Comparison of ENCODE assay signal across 22 cellular contexts in genomic region chr6:14987490-14987889, GRCh38.
"Had no signal": no experiment of that assay in that cellular context is flagged by ENCODE, and none has a peak within 500 bp of the region (broad histone marks: within the 10 kb centered on the region; RNA-seq: fewer than 3 reads in every experiment).

No MANE protein-coding gene starts in this region.

- H3K4me1 Mint-ChIP-seq: natural killer cell had no signal

- H3K27me3 Mint-ChIP-seq: stimulated activated naive B cell treated with anti-CD40 and anti-IgM and Interleukin-4, amounts not matched to agents 10 μg/mL and 1 μg/mL and 100 μg/mL, for 72 hours; stimulated activated naive CD8-positive, alpha-beta T cell treated with anti-CD3 and anti-CD28 coated beads, Interleukin-15, Interleukin-2, amounts not matched to agents 100 ng/mL and 50 ng/mL, for 24 hours had no signal

- DNase-seq: colonic mucosa; dermis blood vessel endothelial cell; effector memory CD4-positive, alpha-beta T cell; erythroblast; esophagus squamous epithelium; gastrocnemius medialis; kidney; natural killer cell; occipital lobe; ovary; posterior cingulate gyrus; psoas muscle; right cardiac atrium; sigmoid colon; stimulated activated CD4-positive, alpha-beta T cell treated with anti-CD3 and anti-CD28 coated beads, Interleukin-15, amount 100 ng/mL, for 24 hours; stimulated activated CD4-positive, alpha-beta T cell treated with anti-CD3 and anti-CD28 coated beads, Interleukin-2, amount 100 ng/mL, for 48 hours; stimulated activated naive B cell treated with anti-CD40 and anti-IgM and Interleukin-4, amounts not matched to agents 10 μg/mL and 1 μg/mL and 100 μg/mL, for 72 hours; thyroid gland; trophoblast cell had no signal

- H3K9me3 Mint-ChIP-seq: memory B cell; natural killer cell; stimulated activated naive B cell treated with anti-CD40 and anti-IgM and Interleukin-4, amounts not matched to agents 10 μg/mL and 1 μg/mL and 100 μg/mL, for 72 hours; stimulated activated naive CD8-positive, alpha-beta T cell treated with anti-CD3 and anti-CD28 coated beads, Interleukin-15, Interleukin-2, amounts not matched to agents 100 ng/mL and 50 ng/mL, for 24 hours had no signal

- H3K4me3 Mint-ChIP-seq: memory B cell; natural killer cell; stimulated activated naive B cell treated with anti-CD40 and anti-IgM and Interleukin-4, amounts not matched to agents 10 μg/mL and 1 μg/mL and 100 μg/mL, for 72 hours; stimulated activated naive CD8-positive, alpha-beta T cell treated with anti-CD3 and anti-CD28 coated beads, Interleukin-15, Interleukin-2, amounts not matched to agents 100 ng/mL and 50 ng/mL, for 24 hours had no signal

- ATAC-seq: gastrocnemius medialis; left lobe of liver; natural killer cell; psoas muscle; right cardiac atrium; stimulated activated naive B cell treated with anti-CD40 and anti-IgM and Interleukin-4, amounts not matched to agents 10 μg/mL and 1 μg/mL and 100 μg/mL, for 72 hours had no signal

- H3K36me3 Mint-ChIP-seq: memory B cell; natural killer cell; stimulated activated naive B cell treated with anti-CD40 and anti-IgM and Interleukin-4, amounts not matched to agents 10 μg/mL and 1 μg/mL and 100 μg/mL, for 72 hours had no signal

- H3K27ac Mint-ChIP-seq: memory B cell; natural killer cell; stimulated activated naive B cell treated with anti-CD40 and anti-IgM and Interleukin-4, amounts not matched to agents 10 μg/mL and 1 μg/mL and 100 μg/mL, for 72 hours; stimulated activated naive CD8-positive, alpha-beta T cell treated with anti-CD3 and anti-CD28 coated beads, Interleukin-15, Interleukin-2, amounts not matched to agents 100 ng/mL and 50 ng/mL, for 24 hours had no signal
